In genomic region chr1:1614954-1615255, GRCh38 we compare ENCODE assay signal across 1 cellular context.
TF ChIP-seq lines count a peak whose summit lies in the region.

No MANE protein-coding gene starts in this region.

TF ChIP-seq in endothelial cell of umbilical vein, 7 proteins besides CTCF, POLR2A, EP300 and RAD21:
- TF ChIP-seq EZH2 (IDR thresholded peaks at IDR 0.05; ENCODE audit: borderline replicate concordance, low read depth, low read length, severe bottlenecking): no peak
- no peak for TF ChIP-seq POLR2AphosphoS5 (IDR thresholded peaks at IDR 0.05; ENCODE audit: insufficient read depth, low read depth, low read length)
